In the genomic region with DNA sequence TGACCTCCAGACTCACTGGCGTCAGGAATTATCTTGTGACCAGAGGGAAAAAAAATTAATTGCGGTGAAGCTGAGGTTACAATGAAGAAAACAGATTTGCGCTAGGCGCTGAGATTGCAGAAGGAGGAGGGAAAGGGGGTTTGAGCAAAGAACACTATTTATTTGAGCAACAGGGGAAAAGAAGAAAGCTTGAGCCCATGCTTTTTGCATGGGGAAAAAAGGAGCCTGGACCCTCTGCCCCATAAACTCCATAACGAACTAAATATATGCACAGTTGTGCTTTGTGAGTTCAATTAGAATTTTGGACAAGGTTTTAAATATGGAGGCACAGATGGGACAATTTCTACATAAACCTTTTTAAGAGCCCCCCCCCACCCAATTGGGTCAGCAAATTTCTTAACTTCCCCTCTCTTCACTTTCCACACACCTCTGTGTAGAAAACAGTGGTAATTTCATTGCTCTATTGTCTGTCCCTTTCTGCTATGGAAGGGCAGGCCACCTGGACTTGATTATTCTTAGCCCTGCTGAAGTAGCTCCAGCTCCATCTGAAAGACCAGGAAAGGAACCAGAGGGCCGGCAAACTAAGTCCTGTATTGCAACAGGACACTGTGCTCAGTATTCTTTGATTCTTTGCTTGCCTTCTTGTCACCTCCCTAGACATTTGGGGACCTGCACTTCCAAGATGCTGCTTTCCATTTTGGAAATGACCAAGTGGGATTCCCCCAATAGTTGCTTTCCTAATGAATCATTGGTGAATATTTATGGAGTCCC, we compare ENCODE assay signal across 8 cellular contexts. TPM values are rescaled to one million over a fixed set of nuclear protein-coding genes. Genes with fewer than 3 reads are reported as not detected.
DNase-seq lines count a peak whose midpoint lies in the region; ATAC-seq and TF ChIP-seq lines count a peak whose summit lies in the region.

No MANE protein-coding gene starts in this region.

- peak overlapping the region; percentile 82 to 85 for H3K4me3 ChIP-seq in CD4-positive, alpha-beta memory T cell (ENCODE audit: low read length in 2 of 2)
- H3K4me3 ChIP-seq in LNCaP clone FGC (ENCODE audit: low read depth, low read length), result peak overlapping the region; percentile 61

- H3K9me3 Mint-ChIP-seq in CD4-positive, alpha-beta memory T cell, result no peaks in the 10 kb centered on the region
- H3K9me3 Mint-ChIP-seq in central memory CD8-positive, alpha-beta T cell, result no peaks in the 10 kb centered on the region
- no peaks in the 10 kb centered on the region for H3K9me3 Mint-ChIP-seq in naive B cell

- H3K4me1 ChIP-seq in CD4-positive, alpha-beta memory T cell (ENCODE audit: insufficient read depth, low read length), result peaks cover 50% of the 10 kb centered on the region

- peaks cover 3 to 11% of the 10 kb centered on the region in 2 donors for H3K36me3 Mint-ChIP-seq in CD4-positive, alpha-beta memory T cell
- H3K36me3 Mint-ChIP-seq in central memory CD8-positive, alpha-beta T cell (ENCODE audit: insufficient read depth), result peaks cover 11% of the 10 kb centered on the region
- peaks cover 5 to 8% of the 10 kb centered on the region in 2 donors for H3K36me3 Mint-ChIP-seq in naive B cell

- H3K27ac ChIP-seq in CD4-positive, alpha-beta memory T cell (ENCODE audit: low read depth, low read length), result peak overlapping the region; percentile 66

- POLR2A ChIA-PET in CD4-positive, alpha-beta memory T cell (lab: Charles Lee; ENCODE audit: partially characterized antibody), result interaction anchor here (0.5 to 21.6 kb wide), 14 partner anchors 9 to 297 kb away, joined by 3 to 616 read pairs (median 26); no protein-coding TSS in a partner anchor

- CTCF ChIA-PET in CD4-positive, alpha-beta memory T cell (lab: Charles Lee; ENCODE audit: partially characterized antibody), result interaction anchor here (0.9 to 30.0 kb wide), 11 partner anchors 12 to 77 kb away, joined by 3 to 1081 read pairs (median 9); no protein-coding TSS in a partner anchor

- ATAC-seq in central memory CD8-positive, alpha-beta T cell (replicated peaks; ENCODE audit: extremely low read depth, poor library complexity, severe bottlenecking), result no peak
- ATAC-seq in naive B cell (ENCODE audit: low read depth in 2 of 2), result no peak
- no peak for ATAC-seq in GM21528 (IDR thresholded peaks at IDR 0.05; ENCODE audit: low FRiP score, unreplicated experiment)

- H3K27me3 ChIP-seq in CD4-positive, alpha-beta memory T cell (ENCODE audit: insufficient read depth, low read length), result no peaks in the 10 kb centered on the region

- no peaks in the 10 kb centered on the region for H3K36me3 ChIP-seq in CD4-positive, alpha-beta memory T cell (ENCODE audit: insufficient read depth, low read length)

- H3K4me1 Mint-ChIP-seq in CD4-positive, alpha-beta memory T cell, result peaks cover 27 to 79% (median 54%) of the 10 kb centered on the region in 4 donors
- peaks cover 34% of the 10 kb centered on the region for H3K4me1 Mint-ChIP-seq in central memory CD8-positive, alpha-beta T cell
- peaks cover 66 to 78% (median 74%) of the 10 kb centered on the region in 3 donors for H3K4me1 Mint-ChIP-seq in naive B cell

- no peak for DNase-seq in CD4-positive, alpha-beta memory T cell
- no peak for DNase-seq in LNCaP clone FGC (ENCODE audit: low read depth)
- DNase-seq in central memory CD8-positive, alpha-beta T cell (ENCODE audit: low spot score in 2 of 2), result no peak
- DNase-seq in naive B cell, result peak; percentile 39
- no peak for DNase-seq in cerebellum (ENCODE audit: low spot score)
- DNase-seq in stimulated activated CD4-positive, alpha-beta T cell treated with anti-CD3 and anti-CD28 coated beads, Interleukin-4, amount 100 ng/mL, for 1 hour, result no peak
- DNase-seq in NCI-H2081 treated with DMSO at 0.1 percent for 48 hours (lab: John Stamatoyannopoulos, UW), result no peak

- H3K27ac Mint-ChIP-seq in CD4-positive, alpha-beta memory T cell, result peak overlapping the region; percentile 84 to 97 (median 94)
- H3K27ac Mint-ChIP-seq in central memory CD8-positive, alpha-beta T cell (ENCODE audit: low read depth), result no peak overlapping the region
- peak overlapping the region; percentile 95 to 98 (median 97) for H3K27ac Mint-ChIP-seq in naive B cell

- no peaks in the 10 kb centered on the region for H3K27me3 Mint-ChIP-seq in CD4-positive, alpha-beta memory T cell
- peaks cover 20% of the 10 kb centered on the region for H3K27me3 Mint-ChIP-seq in central memory CD8-positive, alpha-beta T cell
- H3K27me3 Mint-ChIP-seq in naive B cell, result no peaks in the 10 kb centered on the region

- no peaks in the 10 kb centered on the region for H3K9me3 ChIP-seq in CD4-positive, alpha-beta memory T cell (ENCODE audit: control insufficient read depth in 1 of 2, low read length in 2 of 2)

- H3K4me3 Mint-ChIP-seq in CD4-positive, alpha-beta memory T cell, result peak overlapping the region; percentile 87 to 97 (median 96)
- H3K4me3 Mint-ChIP-seq in central memory CD8-positive, alpha-beta T cell, result peak overlapping the region; percentile 87
- H3K4me3 Mint-ChIP-seq in naive B cell, result peak overlapping the region; percentile 89 to 100 (median 96)

- intact Hi-C loops in CD4-positive, alpha-beta memory T cell (cut with micrococcal nuclease), result loop anchor here (1.0 to 2.0 kb wide), 5 partner anchors 18 to 75 kb away; a partner anchor contains a TSS

- no peak for TF ChIP-seq CTCF in LNCaP clone FGC (IDR thresholded peaks at IDR 0.05; ENCODE audit: control insufficient read depth, extremely low read depth, insufficient read depth)

RNA-seq across cellular contexts. Expression of a gene that starts 0.9 kb away (rescaled TPM):
- total RNA-seq in CD4-positive, alpha-beta memory T cell, result 10 to 100 TPM; 89.6 to 98.0 TPM
- 10 to 100 TPM in 1 of 2 donors, 1 to 10 TPM in 1; 8.9 to 20.1 TPM for polyA plus RNA-seq in CD4-positive, alpha-beta memory T cell
- 10 to 100 TPM; 23.9 to 52.0 (median 31.2) TPM for polyA plus RNA-seq in naive B cell (ENCODE audit: low read depth in 6 of 6)
- 33.6 TPM for total RNA-seq in cerebellum

RNA-seq across cellular contexts. Expression of a gene that starts 29.1 kb away (rescaled TPM):
- total RNA-seq in CD4-positive, alpha-beta memory T cell, result 1 to 10 TPM; 1.1 to 1.2 TPM
- 1 to 10 TPM in 1 of 2 donors, under 1 TPM in 1; 0.69 to 1.1 TPM for polyA plus RNA-seq in CD4-positive, alpha-beta memory T cell
- polyA plus RNA-seq in naive B cell (ENCODE audit: low read depth in 6 of 6), result 1 to 10 TPM in 2 of 6 donors, under 1 TPM in 4; 0.06 to 1.7 (median 0.46) TPM
- 3.1 TPM for total RNA-seq in cerebellum
